Comparison of ENCODE assay signal across 1 cellular context in genomic region chr11:35143509-35144102, GRCh38.
TF ChIP-seq lines count a peak whose summit lies in the region.

No MANE protein-coding gene starts in this region.

TF ChIP-seq in WTC11, 78 proteins besides CTCF, POLR2A, EP300 and RAD21 (continued from another document):
- TF ChIP-seq MAX (CRISPR knock-in tag; IDR thresholded peaks at IDR 0.05): no peak
